ENCODE assay signal across 8 cellular contexts in genomic region chr1:20485527-20486456, GRCh38. TPM values are rescaled to one million over a fixed set of nuclear protein-coding genes. Genes with fewer than 3 reads are reported as not detected.
A peak's percentile ranks its signal among the peaks of the same experiment; 100 is the strongest.
DNase-seq lines count a peak whose midpoint lies in the region; ATAC-seq, FAIRE-seq and TF ChIP-seq lines count a peak whose summit lies in the region.

Gene CAMK2N1 (minus strand): TSS chr1:20486210. CDS start chr1:20485379, 831 bp downstream.

- peak; percentile 92 for DNase-seq in AG20443 (ENCODE audit: low spot score)
- peak; percentile 33 for DNase-seq in bronchial epithelial cell (ENCODE audit: low read depth)
- peak; percentile 83 for DNase-seq in iPS-NIHi11 (ENCODE audit: low spot score)
- peak; percentile 81 for DNase-seq in sciatic nerve (ENCODE audit: low spot score)

- H3K36me3 ChIP-seq in HUES48 (ENCODE audit: control insufficient read depth, insufficient read depth, low read length): no peaks in the 10 kb centered on the region
- H3K36me3 ChIP-seq in bronchial epithelial cell (ENCODE audit: control insufficient read depth, insufficient read depth, low read length): no peaks in the 10 kb centered on the region

- intact Hi-C loops in sciatic nerve (cut with DNase I): loop anchor here (10.0 kb wide), 1 partner anchor 111 kb away; no protein-coding TSS in a partner anchor

- H3K9ac ChIP-seq in HUES48 (ENCODE audit: low read depth, low read length): no peak within 1 kb of the TSS

- ATAC-seq in sciatic nerve (peak; percentile 85), HG03159 (IDR thresholded peaks at IDR 0.05; ENCODE audit: unreplicated experiment) (no peak), HG03095 (IDR thresholded peaks at IDR 0.05; ENCODE audit: unreplicated experiment) (no peak)

- no peaks in the 10 kb centered on the region for H3K9me3 ChIP-seq in HUES48 (ENCODE audit: control insufficient read depth, insufficient read depth, low read length)

- FAIRE-seq in bronchial epithelial cell (lab: Jason Lieb, UNC): no peak

- peaks cover 26% of the 10 kb centered on the region for H3K4me1 ChIP-seq in HUES48 (ENCODE audit: control insufficient read depth, insufficient read depth, low read length)

- peaks cover 83% of the 10 kb centered on the region for H3K27me3 ChIP-seq in HUES48 (ENCODE audit: control insufficient read depth, insufficient read depth, low read length)
- no peaks in the 10 kb centered on the region for H3K27me3 ChIP-seq in bronchial epithelial cell (ENCODE audit: control insufficient read depth, insufficient read depth, low read length)

- H3K4me3 ChIP-seq in HUES48 (ENCODE audit: low read depth, low read length): peak within 1 kb of the TSS; percentile 77
- peak within 1 kb of the TSS; percentile 58 for H3K4me3 ChIP-seq in bronchial epithelial cell (ENCODE audit: low read depth, low read length)

- peak within 1 kb of the TSS; percentile 70 for H3K27ac ChIP-seq in HUES48 (ENCODE audit: low read depth, low read length)
- H3K27ac ChIP-seq in VCaP: peak within 1 kb of the TSS; percentile 98

- TF ChIP-seq CTCF in VCaP (conservative IDR thresholded peaks at IDR 0.05) (no peak; the same call in 1 of the 2 replicates), bronchial epithelial cell (IDR thresholded peaks at IDR 0.05; ENCODE audit: insufficient read depth, low read length, severe bottlenecking) (no peak)

RNA-seq across cellular contexts. Expression of gene CAMK2N1, which starts in this region (rescaled TPM):
- total RNA-seq in bronchial epithelial cell (6.9 and 11.3 TPM in 2 replicates), sciatic nerve (8.2 TPM)

Comparison
In these comparisons a context has a peak if more than half of its experiments do, and no peak if none do; other contexts are left out.
1. DNase-seq: peak in every context shown above with its lines; median percentile 92 in AG20443; 83 in iPS-NIHi11; 81 in sciatic nerve; 33 in bronchial epithelial cell.